ENCODE assay signal across 8 cellular contexts in genomic region chr16:4183258-4184037, GRCh38. TPM values are rescaled to one million over a fixed set of nuclear protein-coding genes. Genes with fewer than 3 reads are reported as not detected.
DNase-seq lines count a peak whose midpoint lies in the region; ATAC-seq and TF ChIP-seq lines count a peak whose summit lies in the region.

No MANE protein-coding gene starts in this region.

- H2BK5ac ChIP-seq in IMR-90 (ENCODE audit: low read depth, low read length, poor library complexity, severe bottlenecking) = peak overlapping the region; percentile 85

- 6% methylated on average over 56 of the region's 84 CpGs; no CpG with 5 or more reads in 1 of the 2 experiments for WGBS in IMR-90 (ENCODE audit: extremely low coverage in 2 of 2, insufficient read length in 1 of 2), 2 experiments
- 0% methylated on average over 3 to 18 of the region's 84 CpGs for WGBS in esophagus squamous epithelium, 2 donors

- CTCF ChIA-PET in IMR-90 (lab: Yijun Ruan, JAX) = interaction anchor here (0.6 to 1.0 kb wide), 3 partner anchors 53 to 96 kb away, joined by 3 to 6 read pairs (median 4); no protein-coding TSS in a partner anchor
- CTCF ChIA-PET in PC-9 (lab: Charles Lee) = interaction anchor here (0.6 kb wide), 1 partner anchor 107 kb away, joined by 3 read pairs; no protein-coding TSS in a partner anchor

- peak overlapping the region; percentile 98 for H2AFZ ChIP-seq in IMR-90 (replicated peaks; ENCODE audit: low read length, poor library complexity)
- H2AFZ ChIP-seq in PC-9 = peak overlapping the region; percentile 94

- no peaks in the 10 kb centered on the region for H3K79me2 ChIP-seq in PC-9 (ENCODE audit: low read depth)

- peak overlapping the region; percentile 67 for H2AK5ac ChIP-seq in IMR-90 (ENCODE audit: low read depth, low read length)

- H3K14ac ChIP-seq in IMR-90 (replicated peaks; ENCODE audit: low read depth, low read length) = peak overlapping the region; percentile 96

- DNase-seq in DMS 273 treated with DMSO at 0.1 percent for 48 hours (lab: John Stamatoyannopoulos, UW) = peak; percentile 76
- peak; percentile 92 for DNase-seq in IMR-90
- peak; percentile 92 to 97 for DNase-seq in PC-9
- DNase-seq in activated T-cell treated with anti-CD3 and anti-CD28 coated beads, Interleukin-2, amount 50 U/mL, for 72 hours = peak; percentile 93 to 98
- DNase-seq in esophagus squamous epithelium (lab: John Stamatoyannopoulos, UW) = no peak
- peak; percentile 95 for DNase-seq in myocyte (ENCODE audit: low read depth)
- peak; percentile 66 to 86 for DNase-seq in stimulated activated CD8-positive, alpha-beta memory T cell treated with anti-CD3 and anti-CD28 coated beads, Interleukin-7, amount 100 ng/mL, for 4 hours (ENCODE audit: low read depth in 2 of 2)

- H3K36me3 ChIP-seq in IMR-90 (ENCODE audit: control insufficient read depth, insufficient read depth, low read length) (no peaks in the 10 kb centered on the region), PC-9 (ENCODE audit: low read depth) (no peaks in the 10 kb centered on the region), esophagus squamous epithelium (no peaks in the 10 kb centered on the region)

- H4K8ac ChIP-seq in IMR-90 (ENCODE audit: low read depth in 2 of 2, low read length in 2 of 2) = peak overlapping the region; percentile 81 to 96

- in situ Hi-C loops in IMR-90 (cut with MboI; ENCODE audit: low sequenced_read_pairs) = no loop called here

- no peak overlapping the region for H2BK20ac ChIP-seq in IMR-90 (ENCODE audit: low read depth, low read length)

- peak overlapping the region; percentile 45; the same call in 1 of the 3 replicates for H2BK15ac ChIP-seq in IMR-90 (ENCODE audit: low read depth, low read length)

- H3K4me1 Mint-ChIP-seq in activated T-cell treated with anti-CD3 and anti-CD28 coated beads, Interleukin-2, amount 50 U/mL, for 72 hours (ENCODE audit: low read depth) = peaks cover 14% of the 10 kb centered on the region

- H3K36me3 Mint-ChIP-seq in activated T-cell treated with anti-CD3 and anti-CD28 coated beads, Interleukin-2, amount 50 U/mL, for 72 hours (ENCODE audit: insufficient read depth in 2 of 2) = no peaks in the 10 kb centered on the region

- intact Hi-C loops in IMR-90 (cut with micrococcal nuclease) (loop anchor here (1.0 to 2.0 kb wide), 2 partner anchors 50 to 67 kb away; partner anchors contain the start of gene ADCY9), PC-9 (cut with micrococcal nuclease; ENCODE audit: unreplicated experiment) (loop anchor here (1.0 to 5.0 kb wide), 3 partner anchors 70 to 301 kb away; partner anchors contain the start of gene CREBBP), esophagus squamous epithelium (cut with DNase I) (loop anchor here (5.0 kb wide), 1 partner anchor 69 kb away; no protein-coding TSS in a partner anchor)

- H3K4me3 Mint-ChIP-seq in activated T-cell treated with anti-CD3 and anti-CD28 coated beads, Interleukin-2, amount 50 U/mL, for 72 hours = peak overlapping the region; percentile 79 to 88

- peak; percentile 77 for ATAC-seq in GM21528 (IDR thresholded peaks at IDR 0.05; ENCODE audit: low FRiP score, unreplicated experiment)
- peak; percentile 98 for ATAC-seq in IMR-90 (ENCODE audit: low read depth)
- peak; percentile 91 to 94 for ATAC-seq in activated T-cell treated with anti-CD3 and anti-CD28 coated beads, Interleukin-2, amount 50 U/mL, for 72 hours (replicated peaks in 1 of 2)

- peak overlapping the region; percentile 67 for H4K5ac ChIP-seq in IMR-90 (ENCODE audit: low read depth, low read length)

- peaks cover 0 to 4% of the 10 kb centered on the region in 2 experiments; a peak in 1 of 4 replicates for H3K79me1 ChIP-seq in IMR-90 (ENCODE audit: low read depth in 1 of 2, low read length in 2 of 2)

- peak overlapping the region; percentile 71 for H3K9ac ChIP-seq in IMR-90 (ENCODE audit: low read depth, low read length)

- POLR2A ChIA-PET in IMR-90 (lab: Charles Lee; ENCODE audit: unreplicated experiment) = no interaction called here
- POLR2A ChIA-PET in PC-9 (lab: Charles Lee; ENCODE audit: unreplicated experiment) = interaction anchor here (0.6 to 0.9 kb wide), 3 partner anchors 31 to 190 kb away, joined by 3 to 13 read pairs (median 4); no protein-coding TSS in a partner anchor

- H3K56ac ChIP-seq in IMR-90 (ENCODE audit: extremely low read depth, insufficient read depth, low read length) = peak overlapping the region; percentile 92

- peak overlapping the region; percentile 32 for H3K27ac Mint-ChIP-seq in activated T-cell treated with anti-CD3 and anti-CD28 coated beads, Interleukin-2, amount 50 U/mL, for 72 hours

- peak overlapping the region; percentile 32 for H3K18ac ChIP-seq in IMR-90 (ENCODE audit: low read depth, low read length)

- H3K9me3 ChIP-seq in IMR-90 (ENCODE audit: control insufficient read depth, insufficient read depth, low read length) = no peaks in the 10 kb centered on the region
- no peaks in the 10 kb centered on the region for H3K9me3 ChIP-seq in PC-9 (ENCODE audit: insufficient read depth, low read depth)
- no peaks in the 10 kb centered on the region for H3K9me3 ChIP-seq in esophagus squamous epithelium

- H4K20me1 ChIP-seq in IMR-90 (ENCODE audit: insufficient read depth, low read length) (no peaks in the 10 kb centered on the region; the same call in 1 of the 2 replicates), PC-9 (ENCODE audit: insufficient read depth) (no peaks in the 10 kb centered on the region)

- TF ChIP-seq RAD21 in IMR-90 (IDR thresholded peaks at IDR 0.05; ENCODE audit: low read length) = peak; percentile 16; the same call in 1 of the 2 replicates

- H3K4ac ChIP-seq in IMR-90 (ENCODE audit: low read depth, low read length) = peak overlapping the region; percentile 95

- H3K27me3 Mint-ChIP-seq in activated T-cell treated with anti-CD3 and anti-CD28 coated beads, Interleukin-2, amount 50 U/mL, for 72 hours (ENCODE audit: low read depth) = peaks cover 12% of the 10 kb centered on the region

- H3K4me2 ChIP-seq in IMR-90 (ENCODE audit: low read depth, low read length) (peak overlapping the region; percentile 87), PC-9 (peak overlapping the region; percentile 84)

- peak overlapping the region; percentile 87 for H4K91ac ChIP-seq in IMR-90 (ENCODE audit: insufficient read depth, low read depth, low read length)

- H3K4me1 ChIP-seq in IMR-90 (ENCODE audit: control insufficient read depth, insufficient read depth, low read length) = peaks cover 8% of the 10 kb centered on the region
- peaks cover 23% of the 10 kb centered on the region for H3K4me1 ChIP-seq in PC-9 (replicated peaks; ENCODE audit: insufficient read depth)
- peaks cover 13 to 38% (median 16%) of the 10 kb centered on the region in 3 donors for H3K4me1 ChIP-seq in esophagus squamous epithelium

- peak overlapping the region; percentile 94 for H2AK9ac ChIP-seq in IMR-90 (replicated peaks; ENCODE audit: low read depth, low read length, poor library complexity)

- BruUV-seq in IMR-90 (replicated peaks; lab: Mats Ljungman, UMichigan) (no TSS peak), PC-9 (replicated peaks; lab: Mats Ljungman, UMichigan) (TSS peak; percentile 62)

- H3K4me3 ChIP-seq in IMR-90 (ENCODE audit: insufficient read depth, low read depth, low read length) = peak overlapping the region; percentile 69
- peak overlapping the region; percentile 80 for H3K4me3 ChIP-seq in PC-9
- H3K4me3 ChIP-seq in esophagus squamous epithelium = peak overlapping the region; percentile 56 to 81 (median 68)

- no peaks in the 10 kb centered on the region for H3K9me2 ChIP-seq in PC-9 (ENCODE audit: insufficient read depth)

- H3F3A ChIP-seq in PC-9 (ENCODE audit: insufficient read depth, low read depth) = peaks cover 17% of the 10 kb centered on the region

- H3K27me3 ChIP-seq in IMR-90 (ENCODE audit: control insufficient read depth, insufficient read depth, low read length) (no peaks in the 10 kb centered on the region), PC-9 (ENCODE audit: insufficient read depth, low read depth) (no peaks in the 10 kb centered on the region), esophagus squamous epithelium (no peaks in the 10 kb centered on the region)

- dilution Hi-C loops in IMR-90 (cut with HindIII; ENCODE audit: low sequenced_read_pairs, unreplicated experiment) = no loop called here

- TF ChIP-seq CTCF in IMR-90 (conservative IDR thresholded peaks at IDR 0.05; ENCODE audit: low read depth, low read length) (no peak), PC-9 (conservative IDR thresholded peaks at IDR 0.05) (no peak), esophagus squamous epithelium (IDR thresholded peaks at IDR 0.05) (peak in 1 of 6 experiments; percentile 36)

- no peaks in the 10 kb centered on the region for H3K9me1 ChIP-seq in IMR-90 (ENCODE audit: insufficient read depth, low read length)

- H3K27ac ChIP-seq in IMR-90 (ENCODE audit: insufficient read depth, low read length) (peak overlapping the region; percentile 88), PC-9 (peak overlapping the region; percentile 95), esophagus squamous epithelium (peak overlapping the region; percentile 94 to 98 (median 96))

- H3K9me3 Mint-ChIP-seq in activated T-cell treated with anti-CD3 and anti-CD28 coated beads, Interleukin-2, amount 50 U/mL, for 72 hours = no peaks in the 10 kb centered on the region

- peak overlapping the region; percentile 63 for H2BK120ac ChIP-seq in IMR-90 (ENCODE audit: low read depth, low read length)

- H3K23ac ChIP-seq in IMR-90 (ENCODE audit: low read depth, low read length) = peak overlapping the region; percentile 50; the same call in 1 of the 2 replicates

- TF ChIP-seq POLR2A in IMR-90 (IDR thresholded peaks at IDR 0.05; ENCODE audit: low read depth, low read length) (peak; percentile 50; the same call in 1 of the 2 replicates), esophagus squamous epithelium (IDR thresholded peaks at IDR 0.05) (peak in 3 of 4 donors; percentile 71 to 87 (median 79))

TF ChIP-seq in IMR-90, 13 proteins besides CTCF, POLR2A, EP300 and RAD21:
- no peak for TF ChIP-seq CHD1 (IDR thresholded peaks at IDR 0.05; ENCODE audit: low read depth, low read length)
- no peak; the same call in 1 of the 2 replicates for TF ChIP-seq MXI1 (IDR thresholded peaks at IDR 0.05; ENCODE audit: borderline replicate concordance, low read depth, low read length)
- TF ChIP-seq MAZ (IDR thresholded peaks at IDR 0.05; ENCODE audit: borderline replicate concordance, low read depth, low read length) = peak; percentile 81; the same call in 1 of the 2 replicates

RNA-seq across cellular contexts. Expression of gene SRL, which starts 58.4 kb away (rescaled TPM):
- under 0.01 TPM in 1 of 2 replicates, not detected in the other for total RNA-seq in IMR-90 (2012; rRNA removed)
- 0.04 and 0.14 TPM in 2 replicates for polyA plus RNA-seq in IMR-90 (2012; rRNA removed)
- polyA plus RNA-seq in IMR-90 (2012; cell fraction: cytosol; rRNA removed) = 0.08 TPM in 2 replicates
- polyA plus RNA-seq in IMR-90 (2012; cell fraction: nucleus; rRNA removed; ENCODE audit: low replicate concordance) = 0.04 and 0.13 TPM in 2 replicates
- total RNA-seq in PC-9 (2021) = not detected in 2 replicates
- total RNA-seq in activated T-cell treated with anti-CD3 and anti-CD28 coated beads, Interleukin-2, amount 50 U/mL, for 72 hours = not detected
- 1 to 10 TPM in 1 of 4 donors, under 1 TPM in 2, not detected in 1; 0.04 to 1.8 (median 0.38) TPM for total RNA-seq in esophagus squamous epithelium
- total RNA-seq in myocyte = 1.9 and 2.7 TPM in 2 replicates
- 0.44 TPM for polyA plus RNA-seq in myocyte (2012)
